In genomic region chr17:4304417-4305027, GRCh38 we compare ENCODE assay signal across 8 cellular contexts. TPM values are rescaled to one million over a fixed set of nuclear protein-coding genes. Genes with fewer than 3 reads are reported as not detected.
A peak's percentile ranks its signal among the peaks of the same experiment; 100 is the strongest.
DNase-seq lines count a peak whose midpoint lies in the region; ATAC-seq and TF ChIP-seq lines count a peak whose summit lies in the region.

No MANE protein-coding gene starts in this region.

- ATAC-seq in Panc1 (peak; percentile 69; the same call in 1 of the 2 replicates), Right ventricle myocardium superior (ENCODE audit: poor library complexity) (peak; percentile 64), gastrocnemius medialis (peak; percentile 56 to 62), GM18870 (IDR thresholded peaks at IDR 0.05; ENCODE audit: unreplicated experiment) (no peak)

- H3K36me3 ChIP-seq in Panc1 (ENCODE audit: control insufficient read depth, insufficient read depth, low read length): peaks cover 19% of the 10 kb centered on the region
- peaks cover 0 to 13% of the 10 kb centered on the region in 2 donors for H3K36me3 ChIP-seq in gastrocnemius medialis

- intact Hi-C loops in Panc1 (cut with micrococcal nuclease; ENCODE audit: unreplicated experiment): no loop called here
- intact Hi-C loops in activated naive CD4-positive, alpha-beta T cell treated with anti-CD3 and anti-CD28 coated beads for 36 hours (cut with micrococcal nuclease): loop anchor here (1.0 kb wide), 1 partner anchor 89 kb away; no protein-coding TSS in a partner anchor
- intact Hi-C loops in Right ventricle myocardium superior (cut with DNase I): loop anchor here (5.0 to 10.0 kb wide), 2 partner anchors 60 to 87 kb away; partner anchors contain the start of gene UBE2G1
- intact Hi-C loops in gastrocnemius medialis (cut with DNase I; ENCODE audit: low total_unique reads): loop anchor here (1.0 kb wide), 1 partner anchor 89 kb away; no protein-coding TSS in a partner anchor

- no peaks in the 10 kb centered on the region for H3K27me3 Mint-ChIP-seq in activated naive CD4-positive, alpha-beta T cell treated with anti-CD3 and anti-CD28 coated beads for 36 hours (ENCODE audit: low read depth)

- H3K27ac ChIP-seq in Panc1 (ENCODE audit: low read length) (no peak overlapping the region), gastrocnemius medialis (peak overlapping the region; percentile 26 to 44 (median 38))

- H3K4me1 Mint-ChIP-seq in activated naive CD4-positive, alpha-beta T cell treated with anti-CD3 and anti-CD28 coated beads for 36 hours (ENCODE audit: low read depth): peaks cover 7% of the 10 kb centered on the region

- no peaks in the 10 kb centered on the region for H3K27me3 ChIP-seq in Panc1 (ENCODE audit: control insufficient read depth, insufficient read depth, low read length)
- no peaks in the 10 kb centered on the region for H3K27me3 ChIP-seq in gastrocnemius medialis

- peaks cover 8% of the 10 kb centered on the region for H3K36me3 Mint-ChIP-seq in activated naive CD4-positive, alpha-beta T cell treated with anti-CD3 and anti-CD28 coated beads for 36 hours (ENCODE audit: low read depth)

- H3K9me3 ChIP-seq in Panc1 (ENCODE audit: control insufficient read depth, insufficient read depth, low read depth, low read length) (no peaks in the 10 kb centered on the region), gastrocnemius medialis (no peaks in the 10 kb centered on the region)

- H3K9me3 Mint-ChIP-seq in activated naive CD4-positive, alpha-beta T cell treated with anti-CD3 and anti-CD28 coated beads for 36 hours: no peaks in the 10 kb centered on the region

- no peak overlapping the region for H3K4me3 Mint-ChIP-seq in activated naive CD4-positive, alpha-beta T cell treated with anti-CD3 and anti-CD28 coated beads for 36 hours

- in situ Hi-C loops in Panc1 (cut with HindIII; ENCODE audit: low pct_unique_long_range_greater_than_20kb, low sequenced_read_pairs): no loop called here
- in situ Hi-C loops in gastrocnemius medialis (cut with MboI; ENCODE audit: low sequenced_read_pairs in 4 of 4): loop anchor here in 1 of 4 donors (10.0 kb wide), 1 partner anchor 90 kb away; no protein-coding TSS in a partner anchor

- TF ChIP-seq CTCF in HFF-Myc (IDR thresholded peaks at IDR 0.05; ENCODE audit: low read depth, low read length, missing control alignments): peak; percentile 70
- TF ChIP-seq CTCF in Panc1 (IDR thresholded peaks at IDR 0.05): peak; percentile 81
- peak; percentile 46 to 77 (median 57) for TF ChIP-seq CTCF in gastrocnemius medialis (IDR thresholded peaks at IDR 0.05 in 4 of 5, conservative IDR thresholded peaks at IDR 0.05 in 1 of 5)

- CTCF ChIA-PET in Panc1 (lab: Charles Lee): interaction anchor here (0.5 to 0.7 kb wide), 2 partner anchors 54 to 109 kb away, joined by 3 to 8 read pairs; no protein-coding TSS in a partner anchor
- CTCF ChIA-PET in activated naive CD4-positive, alpha-beta T cell treated with anti-CD3 and anti-CD28 coated beads for 36 hours (lab: Charles Lee): interaction anchor here (0.5 to 1.9 kb wide), 9 partner anchors 12 to 775 kb away, joined by 3 to 15 read pairs (median 4); no protein-coding TSS in a partner anchor

- H3K4me1 ChIP-seq in Panc1 (ENCODE audit: control insufficient read depth, insufficient read depth, low read length) (no peaks in the 10 kb centered on the region), gastrocnemius medialis (peaks cover 34 to 38% of the 10 kb centered on the region in 2 donors)

- TSS peak; percentile 11 for BruUV-seq in Panc1 (replicated peaks; lab: Mats Ljungman, UMichigan)

- no peak overlapping the region for H3K27ac Mint-ChIP-seq in activated naive CD4-positive, alpha-beta T cell treated with anti-CD3 and anti-CD28 coated beads for 36 hours

- DNase-seq in CD1c-positive myeloid dendritic cell (ENCODE audit: extremely low spot score): peak; percentile 61
- DNase-seq in HFF-Myc (ENCODE audit: extremely low read depth, low read depth): no peak
- DNase-seq in Panc1 (ENCODE audit: low read depth, low spot score): no peak
- peak; percentile 76 for DNase-seq in activated naive CD4-positive, alpha-beta T cell treated with anti-CD3 and anti-CD28 coated beads for 36 hours
- no peak for DNase-seq in Right ventricle myocardium superior
- no peak for DNase-seq in gastrocnemius medialis
- no peak for DNase-seq in OCI-M2 (lab: John Stamatoyannopoulos, UW; ENCODE audit: unreplicated experiment)

- POLR2A ChIA-PET in Panc1 (lab: Charles Lee): no interaction called here

- no peak overlapping the region for H3K4me3 ChIP-seq in HFF-Myc (replicated peaks; ENCODE audit: low read depth, low read length)
- no peak overlapping the region for H3K4me3 ChIP-seq in Panc1 (ENCODE audit: low read depth in 2 of 2, low read length in 2 of 2)
- no peak overlapping the region for H3K4me3 ChIP-seq in gastrocnemius medialis

- no peak for TF ChIP-seq POLR2A in gastrocnemius medialis (IDR thresholded peaks at IDR 0.05)

RNA-seq across cellular contexts. Expression of gene ANKFY1, which starts 40.7 kb away (rescaled TPM):
- 38.6 TPM for total RNA-seq in Panc1 (2021; ENCODE audit: unreplicated experiment)
- 27.3 TPM for polyA plus RNA-seq in Panc1 (2012; ENCODE audit: insufficient read length)
- 10 to 100 TPM; 36.6 to 37.4 TPM for total RNA-seq in activated naive CD4-positive, alpha-beta T cell treated with anti-CD3 and anti-CD28 coated beads for 36 hours
- 25.7 TPM for total RNA-seq in Right ventricle myocardium superior
- 10 to 100 TPM; 12.6 to 26.9 (median 13.5) TPM for total RNA-seq in gastrocnemius medialis

Comparison
In these comparisons a context has a peak if more than half of its experiments do, and no peak if none do; other contexts are left out.
1. DNase-seq: peak in CD1c-positive myeloid dendritic cell (single experiment) and activated naive CD4-positive, alpha-beta T cell treated with anti-CD3 and anti-CD28 coated beads for 36 hours (single experiment); none in HFF-Myc (single experiment), Panc1 (single experiment), Right ventricle myocardium superior (single experiment), gastrocnemius medialis (0 of 2) and OCI-M2 (single experiment).
2. Peak in every context shown above with its lines, with median percentiles within 50 percentile points of each other: CTCF ChIP-seq.